ENCODE assay signal across 20 cellular contexts in the genomic region with DNA sequence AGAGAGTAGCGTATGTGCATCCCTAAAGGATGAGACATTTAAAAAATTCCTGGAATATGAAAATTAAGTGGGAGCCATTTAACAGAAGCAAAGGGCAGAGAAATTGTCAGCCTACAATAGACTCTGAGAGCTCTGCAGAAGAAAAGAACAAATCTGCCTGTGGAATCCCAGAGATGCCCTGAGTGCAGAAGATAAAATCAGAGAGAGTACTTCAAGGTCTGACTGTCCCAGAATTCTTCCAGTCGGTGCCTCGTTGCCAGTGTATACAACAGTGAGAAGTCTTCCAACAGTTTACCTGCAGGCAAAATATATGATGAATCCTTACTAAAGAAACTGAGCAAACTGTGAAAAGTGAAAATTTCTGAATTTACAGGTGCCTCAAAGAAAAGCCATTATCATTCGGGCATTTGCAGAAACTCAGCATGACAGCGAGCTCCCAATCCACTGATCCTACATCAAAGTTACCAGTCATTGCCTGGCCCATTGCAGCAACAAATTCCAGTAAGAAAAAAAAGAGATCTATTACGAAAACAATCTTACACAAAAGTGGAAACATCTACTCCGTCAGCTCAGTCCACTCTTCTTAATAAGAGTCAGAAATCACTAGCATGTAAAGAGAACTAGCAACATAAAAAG.
"Had no signal": no experiment of that assay in that cellular context is flagged by ENCODE, and none has a peak within 500 bp of the region (broad histone marks: within the 10 kb centered on the region; RNA-seq: fewer than 3 reads in every experiment).

No MANE protein-coding gene starts in this region.

- H3K4me3 ChIP-seq: esophagus squamous epithelium, left lung, sigmoid colon, spleen, testis had no signal

- H3K27ac Mint-ChIP-seq: activated CD4-positive, alpha-beta T cell treated with anti-CD3 and anti-CD28 coated beads, Interleukin-2, amount 10 ng/mL, durations not matched to agents 7 days and 5 days; activated CD8-positive, alpha-beta T cell treated with anti-CD3 and anti-CD28 coated beads, Interleukin-2, amount 10 ng/mL, durations not matched to agents 7 days and 5 days; activated T-cell treated with anti-CD3 and anti-CD28 coated beads, Interleukin-2, amount 50 U/mL, for 24 hours; activated T-helper 2 cell treated with anti-CD3 and anti-CD28 coated beads, Interferon-gamma antibody, Interleukin-2, Interleukin-4, amounts not matched to agents 10 μg/mL and 5 μg/mL and 100 μg/mL, durations not matched to agents 14 hours and 24 hours and 36 hours; stimulated activated memory B cell treated with anti-CD40 and anti-IgM and Interleukin-4, amounts not matched to agents 10 μg/mL and 1 μg/mL and 100 μg/mL, for 72 hours; T-cell had no signal

- H3K27me3 Mint-ChIP-seq: activated T-cell treated with anti-CD3 and anti-CD28 coated beads, Interleukin-2, amount 50 U/mL, for 24 hours; stimulated activated memory B cell treated with anti-CD40 and anti-IgM and Interleukin-4, amounts not matched to agents 10 μg/mL and 1 μg/mL and 100 μg/mL, for 72 hours; T-cell had no signal

- H3K36me3 ChIP-seq: esophagus squamous epithelium, left lung, sigmoid colon, spleen had no signal

- FAIRE-seq: astrocyte, bronchial epithelial cell had no signal

- H3K9me3 ChIP-seq: esophagus squamous epithelium, sigmoid colon, spleen, testis had no signal

- H3K4me1 Mint-ChIP-seq: activated CD4-positive, alpha-beta T cell treated with anti-CD3 and anti-CD28 coated beads, Interleukin-2, amount 10 ng/mL, durations not matched to agents 7 days and 5 days; stimulated activated memory B cell treated with anti-CD40 and anti-IgM and Interleukin-4, amounts not matched to agents 10 μg/mL and 1 μg/mL and 100 μg/mL, for 72 hours; T-cell had no signal

- H3K9me3 Mint-ChIP-seq: stimulated activated memory B cell treated with anti-CD40 and anti-IgM and Interleukin-4, amounts not matched to agents 10 μg/mL and 1 μg/mL and 100 μg/mL, for 72 hours had no signal

- H3K36me3 Mint-ChIP-seq: stimulated activated memory B cell treated with anti-CD40 and anti-IgM and Interleukin-4, amounts not matched to agents 10 μg/mL and 1 μg/mL and 100 μg/mL, for 72 hours; T-cell had no signal

- H3K4me1 ChIP-seq: esophagus squamous epithelium, sigmoid colon, spleen, testis had no signal

- H3K27ac ChIP-seq: esophagus squamous epithelium, testis had no signal

- H3K27me3 ChIP-seq: esophagus squamous epithelium, left lung, sigmoid colon, spleen, testis had no signal

- DNase-seq: activated CD4-positive, alpha-beta T cell treated with anti-CD3 and anti-CD28 coated beads, Interleukin-2, amount 10 ng/mL, durations not matched to agents 7 days and 5 days; activated CD8-positive, alpha-beta T cell treated with anti-CD3 and anti-CD28 coated beads, Interleukin-2, amount 10 ng/mL, durations not matched to agents 7 days and 5 days; activated naive CD4-positive, alpha-beta T cell treated with anti-CD3 and anti-CD28 coated beads, Interleukin-2, amount 50 U/mL, for 16 hours; activated T-cell treated with anti-CD3 and anti-CD28 coated beads, Interleukin-2, amount 50 U/mL, for 24 hours; effector memory CD4-positive, alpha-beta T cell; esophagus squamous epithelium; foreskin fibroblast; left lung; occipital lobe; posterior cingulate gyrus; sigmoid colon; spleen; stimulated activated CD4-positive, alpha-beta T cell treated with anti-CD3 and anti-CD28 coated beads, Interleukin-4, amount 100 ng/mL, for 4 hours; T-cell; T-helper 9 cell; testis had no signal

- H3K4me3 Mint-ChIP-seq: activated CD4-positive, alpha-beta T cell treated with anti-CD3 and anti-CD28 coated beads, Interleukin-2, amount 10 ng/mL, durations not matched to agents 7 days and 5 days; activated CD8-positive, alpha-beta T cell treated with anti-CD3 and anti-CD28 coated beads, Interleukin-2, amount 10 ng/mL, durations not matched to agents 7 days and 5 days; activated T-cell treated with anti-CD3 and anti-CD28 coated beads, Interleukin-2, amount 50 U/mL, for 24 hours; stimulated activated memory B cell treated with anti-CD40 and anti-IgM and Interleukin-4, amounts not matched to agents 10 μg/mL and 1 μg/mL and 100 μg/mL, for 72 hours; T-cell had no signal
